8 cellular contexts compared by ENCODE assay signal in the genomic region with DNA sequence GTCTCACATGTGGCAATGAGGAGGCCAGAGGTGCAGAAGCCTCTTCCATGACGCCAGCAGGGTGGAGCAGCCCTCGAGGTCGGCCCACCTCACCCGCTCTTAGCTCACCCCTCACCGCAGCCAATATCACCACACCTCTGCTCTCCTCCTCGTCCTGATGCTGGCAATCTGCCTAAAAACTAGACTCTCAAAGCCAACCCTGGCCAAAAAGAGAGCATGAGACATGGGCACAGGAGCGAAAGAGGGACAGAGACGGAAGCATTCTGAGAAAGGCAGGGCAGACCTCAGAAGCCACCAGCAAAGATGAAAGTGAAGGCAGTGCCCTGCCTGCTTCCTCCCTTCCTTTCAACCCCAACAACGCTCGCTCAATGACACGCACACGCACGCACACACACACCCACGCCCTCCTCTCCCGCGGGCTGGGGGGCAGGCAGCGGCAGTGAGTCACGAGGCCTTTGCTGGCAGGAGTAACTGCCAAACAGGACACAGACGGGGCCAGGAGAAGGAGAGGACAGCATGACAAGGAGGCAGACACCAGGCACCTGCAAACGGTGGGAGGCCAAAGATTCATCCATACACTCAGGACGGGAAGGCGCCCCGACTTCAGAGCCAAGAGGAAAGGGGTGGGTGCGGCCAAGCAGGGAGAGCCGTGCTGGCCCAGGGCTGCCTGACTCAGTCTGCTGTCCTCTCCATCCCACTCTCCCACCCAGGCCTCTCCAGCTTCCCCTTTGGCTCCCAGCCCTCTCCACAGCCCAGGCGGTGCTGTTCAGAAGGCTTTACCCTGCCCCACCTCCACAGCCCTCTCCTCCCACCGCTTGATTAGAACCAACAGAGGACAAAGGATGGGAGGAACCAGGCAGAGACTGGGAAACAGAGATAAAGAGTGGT. TPM values are rescaled to one million over a fixed set of nuclear protein-coding genes. Genes with fewer than 3 reads are reported as not detected.
A peak's percentile ranks its signal among the peaks of the same experiment; 100 is the strongest.
DNase-seq lines count a peak whose midpoint lies in the region; ATAC-seq, FAIRE-seq and TF ChIP-seq lines count a peak whose summit lies in the region.

No MANE protein-coding gene starts in this region.

- H3K9ac ChIP-seq in endodermal cell (ENCODE audit: extremely low read depth, low read length, poor library complexity, severe bottlenecking) = no peak overlapping the region

- no peak overlapping the region for H3K27ac ChIP-seq in endodermal cell (ENCODE audit: low read depth, low read length)

- DNase-seq in activated CD4-positive, alpha-beta memory T cell treated with anti-CD3 and anti-CD28 coated beads for 36 hours = peak; percentile 93
- DNase-seq in endodermal cell (peak; percentile 60), cortex of kidney (lab: John Stamatoyannopoulos, UW) (no peak), GM13977 (ENCODE audit: low spot score) (no peak), HTR-8/SVneo (ENCODE audit: insufficient read length, low spot score) (no peak)
- DNase-seq in stimulated activated CD4-positive, alpha-beta T cell treated with anti-CD3 and anti-CD28 coated beads, Interleukin-1b, Interleukin-23, amount 100 ng/mL, for 24 hours (ENCODE audit: low read depth in 4 of 4, low spot score in 1 of 4) = peak in 3 of 4 experiments; percentile 53 to 76 (median 62)

- no peak for TF ChIP-seq CTCF in endodermal cell (conservative IDR thresholded peaks at IDR 0.05)
- no peak for TF ChIP-seq CTCF in GM13977 (IDR thresholded peaks at IDR 0.05; ENCODE audit: extremely low read depth, insufficient read depth, missing control alignments)

- H3K4me3 ChIP-seq in endodermal cell (ENCODE audit: low read length) = no peak overlapping the region

- in situ Hi-C loops in GM13977 (cut with MboI; ENCODE audit: low pct_unique_long_range_greater_than_20kb, low sequenced_read_pairs, unreplicated experiment) = no loop called here

- intact Hi-C loops in activated CD4-positive, alpha-beta memory T cell treated with anti-CD3 and anti-CD28 coated beads for 36 hours (cut with micrococcal nuclease) = loop anchor here (1.0 to 5.0 kb wide), 7 partner anchors 12 to 387 kb away; a partner anchor contains a TSS

- H3K36me3 ChIP-seq in endodermal cell (ENCODE audit: control insufficient read depth, insufficient read depth, low read length) = no peaks in the 10 kb centered on the region

- no peaks in the 10 kb centered on the region for H3K27me3 ChIP-seq in endodermal cell (ENCODE audit: control insufficient read depth, insufficient read depth, low read length, poor library complexity, severe bottlenecking)

- peak overlapping the region; percentile 88 for H3K27ac Mint-ChIP-seq in activated CD4-positive, alpha-beta memory T cell treated with anti-CD3 and anti-CD28 coated beads for 36 hours
- no peak overlapping the region for H3K27ac Mint-ChIP-seq in endodermal cell

- peak; percentile 43 for ATAC-seq in GM19351 (IDR thresholded peaks at IDR 0.05; ENCODE audit: unreplicated experiment)
- no peak for ATAC-seq in HG03565 (IDR thresholded peaks at IDR 0.05; ENCODE audit: unreplicated experiment)

- CTCF ChIA-PET in activated CD4-positive, alpha-beta memory T cell treated with anti-CD3 and anti-CD28 coated beads for 36 hours (lab: Charles Lee) = interaction anchor here (1.0 to 6.8 kb wide), 4 partner anchors 11 to 262 kb away, joined by 3 to 70 read pairs (median 4); no protein-coding TSS in a partner anchor

- H3K4me1 ChIP-seq in endodermal cell (ENCODE audit: control insufficient read depth, insufficient read depth, low read length) = no peaks in the 10 kb centered on the region

- peak overlapping the region; percentile 61 for H3K4me3 Mint-ChIP-seq in activated CD4-positive, alpha-beta memory T cell treated with anti-CD3 and anti-CD28 coated beads for 36 hours
- no peak overlapping the region for H3K4me3 Mint-ChIP-seq in endodermal cell

- no peaks in the 10 kb centered on the region for H3K27me3 Mint-ChIP-seq in activated CD4-positive, alpha-beta memory T cell treated with anti-CD3 and anti-CD28 coated beads for 36 hours
- no peaks in the 10 kb centered on the region for H3K27me3 Mint-ChIP-seq in endodermal cell (ENCODE audit: insufficient read depth)

- POLR2A ChIA-PET in activated CD4-positive, alpha-beta memory T cell treated with anti-CD3 and anti-CD28 coated beads for 36 hours (lab: Charles Lee) = interaction anchor here (0.6 to 3.5 kb wide), 7 partner anchors 11 to 279 kb away, joined by 3 to 16 read pairs (median 5); a partner anchor contains a TSS

- no peak for FAIRE-seq in HTR-8/SVneo (lab: Jason Lieb, UNC)

- no peaks in the 10 kb centered on the region for H3K9me3 Mint-ChIP-seq in activated CD4-positive, alpha-beta memory T cell treated with anti-CD3 and anti-CD28 coated beads for 36 hours
- peaks cover 3% of the 10 kb centered on the region for H3K9me3 Mint-ChIP-seq in endodermal cell

- H3K9me3 ChIP-seq in endodermal cell (ENCODE audit: control insufficient read depth, low read length) = no peaks in the 10 kb centered on the region

- WGBS in endodermal cell (ENCODE audit: insufficient coverage in 1 of 2, insufficient read length in 1 of 2), 2 experiments = 85 to 90% methylated on average over 8 to 27 of the region's 27 CpGs

- H3K36me3 Mint-ChIP-seq in activated CD4-positive, alpha-beta memory T cell treated with anti-CD3 and anti-CD28 coated beads for 36 hours = peaks cover 21% of the 10 kb centered on the region
- H3K36me3 Mint-ChIP-seq in endodermal cell (ENCODE audit: low read depth) = peaks cover 3% of the 10 kb centered on the region

- H3K4me1 Mint-ChIP-seq in activated CD4-positive, alpha-beta memory T cell treated with anti-CD3 and anti-CD28 coated beads for 36 hours (ENCODE audit: low read depth) = peaks cover 69% of the 10 kb centered on the region
- H3K4me1 Mint-ChIP-seq in endodermal cell = peaks cover 19% of the 10 kb centered on the region

RNA-seq across cellular contexts. Expression of a gene that starts 11.4 kb away (rescaled TPM):
- 10 to 100 TPM; 24.6 to 30.3 TPM for total RNA-seq in activated CD4-positive, alpha-beta memory T cell treated with anti-CD3 and anti-CD28 coated beads for 36 hours
- total RNA-seq in endodermal cell = 10 to 100 TPM; 14.1 to 23.0 TPM
- 11.0 TPM for polyA plus RNA-seq in endodermal cell (2013, experiment 1 of 2)
- 11.9 TPM for polyA plus RNA-seq in endodermal cell (2013, experiment 2 of 2)

Comparison
In these comparisons a context has a peak if more than half of its experiments do, and no peak if none do; other contexts are left out.
1. DNase-seq: peak in activated CD4-positive, alpha-beta memory T cell treated with anti-CD3 and anti-CD28 coated beads for 36 hours (single experiment), endodermal cell (single experiment) and stimulated activated CD4-positive, alpha-beta T cell treated with anti-CD3 and anti-CD28 coated beads, Interleukin-1b, Interleukin-23, amount 100 ng/mL, for 24 hours (3 of 4); none in cortex of kidney (single experiment), GM13977 (single experiment) and HTR-8/SVneo (single experiment).